ENCODE assay signal across 9 cellular contexts in the genomic region with DNA sequence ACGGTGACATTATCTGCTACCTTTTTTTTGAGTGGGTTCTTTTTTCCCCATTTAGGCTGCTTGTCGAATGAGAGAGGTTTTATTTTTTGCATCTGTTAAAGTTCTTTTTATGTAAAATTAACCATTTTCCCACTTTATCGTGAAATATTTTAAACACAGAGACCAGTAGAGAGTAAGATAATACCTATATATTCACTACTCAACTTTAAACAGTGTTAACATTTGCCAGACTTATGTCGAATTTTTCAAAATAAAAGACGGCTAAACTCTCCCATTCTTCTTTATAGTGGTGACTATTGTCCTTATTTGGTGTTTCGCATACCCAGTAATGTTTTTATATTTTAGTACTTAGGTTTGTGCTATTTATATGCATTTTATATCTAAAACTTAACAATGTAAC. TPM values are rescaled to one million over a fixed set of nuclear protein-coding genes. Genes with fewer than 3 reads are reported as not detected.
DNase-seq lines count a peak whose midpoint lies in the region; ATAC-seq, FAIRE-seq and TF ChIP-seq lines count a peak whose summit lies in the region.
"Had no signal": no experiment of that assay in that cellular context is flagged by ENCODE, and none has a peak within 500 bp of the region (broad histone marks: within the 10 kb centered on the region; RNA-seq: fewer than 3 reads in every experiment).

No MANE protein-coding gene starts in this region.

- H3K36me3 ChIP-seq in Caco-2 (ENCODE audit: control insufficient read depth, insufficient read depth, low read length), result peaks cover 2% of the 10 kb centered on the region
- H3K36me3 ChIP-seq in PC-3 (ENCODE audit: low read depth, low read length), result peaks cover 14% of the 10 kb centered on the region
- H3K36me3 ChIP-seq in endothelial cell of umbilical vein (ENCODE audit: control insufficient read depth in 2 of 2, extremely low read depth in 1 of 2, insufficient read depth in 2 of 2, low read length in 2 of 2), result peaks cover 0 to 2% of the 10 kb centered on the region in 2 experiments
- no peaks in the 10 kb centered on the region for H3K36me3 ChIP-seq in pancreas

- H3K9ac ChIP-seq in PC-3 (ENCODE audit: low read length) (peak overlapping the region; percentile 95), endothelial cell of umbilical vein (replicated peaks; ENCODE audit: extremely low read depth, insufficient read depth, low read length) (peak overlapping the region; percentile 69)

- no TSS peak for BruUV-seq in Caco-2 (replicated peaks; lab: Mats Ljungman, UMichigan)
- no TSS peak for BruUV-seq in PC-3 (replicated peaks; lab: Mats Ljungman, UMichigan)
- no TSS peak for BruUV-seq in endothelial cell of umbilical vein (replicated peaks; lab: Mats Ljungman, UMichigan)

- intact Hi-C loops in Caco-2 (cut with micrococcal nuclease; ENCODE audit: unreplicated experiment) (loop anchor here (5.0 kb wide), 2 partner anchors 49 to 159 kb away; a partner anchor contains a TSS), PC-3 (cut with micrococcal nuclease) (loop anchor here (5.0 kb wide), 1 partner anchor 136 kb away; a partner anchor contains a TSS), endothelial cell of umbilical vein (cut with micrococcal nuclease) (loop anchor here (1.0 to 5.0 kb wide), 2 partner anchors 47 to 136 kb away; a partner anchor contains a TSS), pancreas (cut with DNase I) (no loop called here)

- no peak for DNase-seq in Caco-2
- no peak for DNase-seq in PC-3
- no peak for DNase-seq in endothelial cell of umbilical vein (ENCODE audit: low read depth, low spot score)
- no peak for DNase-seq in pancreas
- DNase-seq in activated gamma-delta T cell (lab: John Stamatoyannopoulos, UW), result no peak
- no peak for DNase-seq in amygdala (lab: John Stamatoyannopoulos, UW)
- no peak for DNase-seq in cerebellar cortex (ENCODE audit: low spot score)
- DNase-seq: NCI-H2029 had no signal

- peaks cover 8% of the 10 kb centered on the region for H3K4me1 ChIP-seq in Caco-2
- peaks cover 27% of the 10 kb centered on the region for H3K4me1 ChIP-seq in PC-3 (ENCODE audit: insufficient read depth, low read length)
- peaks cover 19% of the 10 kb centered on the region for H3K4me1 ChIP-seq in endothelial cell of umbilical vein (ENCODE audit: control insufficient read depth, extremely low read depth, insufficient read depth, low read length)
- peaks cover 0 to 32% (median 29%) of the 10 kb centered on the region in 3 donors for H3K4me1 ChIP-seq in pancreas

- H2AFZ ChIP-seq in PC-3 (ENCODE audit: low read length) (no peak overlapping the region), endothelial cell of umbilical vein (ENCODE audit: low read depth, low read length) (no peak overlapping the region)

- peaks cover 50% of the 10 kb centered on the region for H3K36me3 Mint-ChIP-seq in Caco-2 (ENCODE audit: insufficient read depth, unreplicated experiment)

- peak overlapping the region; percentile 67 for H3K4me3 ChIP-seq in Caco-2 (ENCODE audit: low read depth, low read length)
- peak overlapping the region; percentile 95 for H3K4me3 ChIP-seq in PC-3 (ENCODE audit: low read length)
- peak overlapping the region; percentile 73 to 98 (median 94) for H3K4me3 ChIP-seq in endothelial cell of umbilical vein (replicated peaks in 1 of 3; ENCODE audit: insufficient read depth in 1 of 3, low read depth in 1 of 3, low read length in 3 of 3)
- H3K4me3 ChIP-seq in pancreas, result peak overlapping the region; percentile 62 to 77 (median 69)

- H3K4me2 ChIP-seq in PC-3 (ENCODE audit: low read length) (peak overlapping the region; percentile 89), endothelial cell of umbilical vein (ENCODE audit: insufficient read depth, low read length) (peak overlapping the region; percentile 85)

- peaks cover 3% of the 10 kb centered on the region for H3F3A ChIP-seq in PC-3 (ENCODE audit: low read length, unreplicated experiment)

- ATAC-seq in PC-3 (no peak), pancreas (no peak), esophagus mucosa (no peak)

- TF ChIP-seq CTCF in Caco-2 (IDR thresholded peaks at IDR 0.05; ENCODE audit: insufficient read depth in 1 of 2, low read depth in 1 of 2, low read length in 1 of 2, severe bottlenecking in 1 of 2, unreplicated experiment in 1 of 2), result no peak
- TF ChIP-seq CTCF in PC-3 (conservative IDR thresholded peaks at IDR 0.05; ENCODE audit: low read depth, low read length), result no peak
- no peak for TF ChIP-seq CTCF in endothelial cell of umbilical vein (IDR thresholded peaks at IDR 0.05; ENCODE audit: extremely low read depth in 1 of 2, insufficient read depth in 1 of 2, low read depth in 1 of 2, low read length in 2 of 2)
- TF ChIP-seq CTCF in pancreas (IDR thresholded peaks at IDR 0.05), result no peak

- H3K79me2 ChIP-seq in PC-3 (ENCODE audit: low read length) (peaks cover 85% of the 10 kb centered on the region), endothelial cell of umbilical vein (ENCODE audit: control insufficient read depth, insufficient read depth, low read length) (peaks cover 55% of the 10 kb centered on the region)

- no peaks in the 10 kb centered on the region for H3K27me3 Mint-ChIP-seq in Caco-2 (ENCODE audit: insufficient read depth, unreplicated experiment)

- peaks cover 9% of the 10 kb centered on the region for H3K9me3 Mint-ChIP-seq in Caco-2 (ENCODE audit: unreplicated experiment)

- dilution Hi-C loops in endothelial cell of umbilical vein (cut with MboI; ENCODE audit: extremely low pct_ligation_motif_present, low sequenced_read_pairs), result no loop called here

- H3K27me3 ChIP-seq in Caco-2 (replicated peaks; ENCODE audit: control insufficient read depth, insufficient read depth, low read length), result no peaks in the 10 kb centered on the region
- H3K27me3 ChIP-seq in PC-3 (ENCODE audit: low read length), result no peaks in the 10 kb centered on the region
- H3K27me3 ChIP-seq in endothelial cell of umbilical vein (ENCODE audit: control insufficient read depth in 2 of 2, insufficient read depth in 2 of 2, low read length in 2 of 2), result no peaks in the 10 kb centered on the region
- no peaks in the 10 kb centered on the region for H3K27me3 ChIP-seq in pancreas

- H3K27ac ChIP-seq in PC-3 (ENCODE audit: low read length) (no peak overlapping the region), endothelial cell of umbilical vein (ENCODE audit: insufficient read depth, low read depth, low read length) (no peak overlapping the region), pancreas (peak overlapping the region in 3 of 4 donors; percentile 85 to 91 (median 86))

- WGBS in pancreas, 2 donors, result 11 to 13% methylated on average over 6 of the region's 6 CpGs

- no peaks in the 10 kb centered on the region for H3K9me2 ChIP-seq in PC-3 (replicated peaks; ENCODE audit: low read length)

- POLR2A ChIA-PET in Caco-2 (lab: Charles Lee) (no interaction called here), PC-3 (lab: Charles Lee; ENCODE audit: unreplicated experiment) (no interaction called here), endothelial cell of umbilical vein (lab: Charles Lee) (no interaction called here)

- H3K4me3 Mint-ChIP-seq in Caco-2 (ENCODE audit: unreplicated experiment), result peak overlapping the region; percentile 88

- H3K9me3 ChIP-seq in Caco-2 (no peaks in the 10 kb centered on the region), PC-3 (ENCODE audit: low read length) (no peaks in the 10 kb centered on the region), endothelial cell of umbilical vein (replicated peaks; ENCODE audit: control insufficient read depth, insufficient read depth, low read length) (no peaks in the 10 kb centered on the region), pancreas (no peaks in the 10 kb centered on the region)

- H3K9me1 ChIP-seq in endothelial cell of umbilical vein (replicated peaks; ENCODE audit: control insufficient read depth, extremely low read depth, insufficient read depth, low read length), result no peaks in the 10 kb centered on the region

- H4K20me1 ChIP-seq in PC-3 (ENCODE audit: low read length), result peaks cover 10% of the 10 kb centered on the region; the same call in 1 of the 2 replicates
- no peaks in the 10 kb centered on the region for H4K20me1 ChIP-seq in endothelial cell of umbilical vein (replicated peaks; ENCODE audit: control insufficient read depth, extremely low read depth, insufficient read depth, low read length)

- H3K27ac Mint-ChIP-seq in Caco-2 (ENCODE audit: unreplicated experiment), result peak overlapping the region; percentile 97

- no peaks in the 10 kb centered on the region for H3K4me1 Mint-ChIP-seq in Caco-2 (ENCODE audit: low read depth, unreplicated experiment)

- FAIRE-seq in endothelial cell of umbilical vein (lab: Jason Lieb, UNC) (no peak), pancreas (lab: Jason Lieb, UNC) (no peak)

- TF ChIP-seq POLR2A in endothelial cell of umbilical vein (IDR thresholded peaks at IDR 0.05; ENCODE audit: low read depth, low read length), result no peak

- CTCF ChIA-PET in Caco-2 (lab: Charles Lee) (no interaction called here), PC-3 (lab: Charles Lee) (no interaction called here), endothelial cell of umbilical vein (lab: Charles Lee) (no interaction called here)

RNA-seq across cellular contexts. Expression of a gene that starts 0.7 kb away (rescaled TPM):
- total RNA-seq in Caco-2 (2022), result 10.0 and 12.1 TPM in 2 replicates
- 3.6 and 3.7 TPM in 2 replicates for total RNA-seq in PC-3 (2014; rRNA removed)
- 6.5 and 10.3 TPM in 2 replicates for total RNA-seq in endothelial cell of umbilical vein
- polyA plus RNA-seq in endothelial cell of umbilical vein, result 2.7 and 3.7 TPM in 2 replicates
- polyA plus RNA-seq in endothelial cell of umbilical vein (2011; cell fraction: cytosol; rRNA removed), result 4.6 and 4.7 TPM in 2 replicates
- 11.1 and 12.6 TPM in 2 replicates for polyA plus RNA-seq in endothelial cell of umbilical vein (2011; cell fraction: nucleus; rRNA removed)
- polyA plus RNA-seq in endothelial cell of umbilical vein (2012), result 7.5 and 9.9 TPM in 2 replicates
- polyA minus RNA-seq in endothelial cell of umbilical vein, result 4.8 and 5.5 TPM in 2 replicates
- polyA minus RNA-seq in endothelial cell of umbilical vein (2011; cell fraction: cytosol; rRNA and poly(A)+ RNA removed), result 1.9 TPM
- polyA minus RNA-seq in endothelial cell of umbilical vein (2011; cell fraction: nucleus; rRNA and poly(A)+ RNA removed), result 13.8 and 17.6 TPM in 2 replicates
- total RNA-seq in pancreas, result 1 to 10 TPM; 2.7 to 6.0 (median 3.2) TPM
- polyA plus RNA-seq in pancreas, result 1 to 10 TPM; 1.6 to 1.9 TPM
- 3.4 TPM for total RNA-seq in esophagus mucosa

RNA-seq across cellular contexts. Expression of a gene that starts 1.3 kb away (rescaled TPM):
- 36.6 and 37.4 TPM in 2 replicates for total RNA-seq in Caco-2 (2022)
- 30.4 and 37.7 TPM in 2 replicates for total RNA-seq in PC-3 (2014; rRNA removed)
- total RNA-seq in endothelial cell of umbilical vein, result 21.0 and 25.0 TPM in 2 replicates
- polyA plus RNA-seq in endothelial cell of umbilical vein, result 15.7 and 18.0 TPM in 2 replicates
- polyA plus RNA-seq in endothelial cell of umbilical vein (2011; cell fraction: cytosol; rRNA removed), result 12.0 and 14.7 TPM in 2 replicates
- 10.7 and 11.1 TPM in 2 replicates for polyA plus RNA-seq in endothelial cell of umbilical vein (2011; cell fraction: nucleus; rRNA removed)
- polyA plus RNA-seq in endothelial cell of umbilical vein (2012), result 13.6 and 16.0 TPM in 2 replicates
- polyA minus RNA-seq in endothelial cell of umbilical vein, result 56.7 and 58.5 TPM in 2 replicates
- polyA minus RNA-seq in endothelial cell of umbilical vein (2011; cell fraction: cytosol; rRNA and poly(A)+ RNA removed), result 10.1 TPM
- polyA minus RNA-seq in endothelial cell of umbilical vein (2011; cell fraction: nucleus; rRNA and poly(A)+ RNA removed), result 20.0 and 31.4 TPM in 2 replicates
- 10 to 100 TPM in 2 of 6 donors, 1 to 10 TPM in 4; 8.4 to 16.8 (median 9.2) TPM for total RNA-seq in pancreas
- polyA plus RNA-seq in pancreas, result 1 to 10 TPM; 4.3 to 6.5 TPM
- 20.4 TPM for total RNA-seq in esophagus mucosa

RNA-seq across cellular contexts. Expression of a gene that starts 46.9 kb away (rescaled TPM):
- total RNA-seq in Caco-2 (2022) (13.3 and 14.3 TPM in 2 replicates), PC-3 (2014; rRNA removed) (4.8 and 6.1 TPM in 2 replicates), endothelial cell of umbilical vein (22.9 and 23.8 TPM in 2 replicates), pancreas (1 to 10 TPM; 1.7 to 5.1 (median 3.4) TPM), esophagus mucosa (5.3 TPM)
- polyA plus RNA-seq in endothelial cell of umbilical vein (4.8 and 5.7 TPM in 2 replicates), pancreas (1 to 10 TPM; 2.6 to 2.7 TPM)
- polyA plus RNA-seq in endothelial cell of umbilical vein (2011; cell fraction: cytosol; rRNA removed), result 6.0 and 6.4 TPM in 2 replicates
- polyA plus RNA-seq in endothelial cell of umbilical vein (2011; cell fraction: nucleus; rRNA removed), result 18.6 and 31.5 TPM in 2 replicates
- 14.5 and 14.7 TPM in 2 replicates for polyA plus RNA-seq in endothelial cell of umbilical vein (2012)
- polyA minus RNA-seq in endothelial cell of umbilical vein, result 10.6 and 14.1 TPM in 2 replicates
- polyA minus RNA-seq in endothelial cell of umbilical vein (2011; cell fraction: cytosol; rRNA and poly(A)+ RNA removed), result 7.8 TPM
- 19.7 and 25.2 TPM in 2 replicates for polyA minus RNA-seq in endothelial cell of umbilical vein (2011; cell fraction: nucleus; rRNA and poly(A)+ RNA removed)

Comparison
In these comparisons a context has a peak if more than half of its experiments do, and no peak if none do; other contexts are left out.
1. H3K27ac ChIP-seq: peak in pancreas (3 of 4); none in PC-3 (single experiment) and endothelial cell of umbilical vein (single experiment).
2. intact Hi-C loops: an anchor here in Caco-2 (5.0 kb wide), PC-3 (5.0 kb wide) and endothelial cell of umbilical vein (1.0 to 5.0 kb wide); none called in pancreas.
3. Peak in every context shown above with its lines, with median percentiles within 50 percentile points of each other: H3K4me3 ChIP-seq.